22 cellular contexts compared by ENCODE assay signal in genomic region chr5:103523319-103523718, GRCh38. TPM values are rescaled to one million over a fixed set of nuclear protein-coding genes. Genes with fewer than 3 reads are reported as not detected.
DNase-seq lines count a peak whose midpoint lies in the region; ATAC-seq, FAIRE-seq and TF ChIP-seq lines count a peak whose summit lies in the region.
"Had no signal": no experiment of that assay in that cellular context is flagged by ENCODE, and none has a peak within 500 bp of the region (broad histone marks: within the 10 kb centered on the region; RNA-seq: fewer than 3 reads in every experiment).

No MANE protein-coding gene starts in this region.

- intact Hi-C loops in Caco-2 (cut with micrococcal nuclease; ENCODE audit: unreplicated experiment) = loop anchor here (1.0 kb wide), 1 partner anchor 12 kb away; no protein-coding TSS in a partner anchor

- no peak for ATAC-seq in SK-N-SH treated with all-trans-retinoic acid at 6 μM for 48 hours
- ATAC-seq: gastrocnemius medialis had no signal

- H3K4me1 Mint-ChIP-seq in Caco-2 (ENCODE audit: low read depth, unreplicated experiment) (peaks cover 8% of the 10 kb centered on the region), chondrocyte (ENCODE audit: low read depth) (peaks cover 50% of the 10 kb centered on the region)

- TF ChIP-seq CTCF in Caco-2 (IDR thresholded peaks at IDR 0.05; ENCODE audit: insufficient read depth in 1 of 2, low read depth in 1 of 2, low read length in 1 of 2, severe bottlenecking in 1 of 2, unreplicated experiment in 1 of 2) (no peak), chondrocyte (IDR thresholded peaks at IDR 0.05) (no peak)

- H3K9me3 ChIP-seq in Caco-2 = no peaks in the 10 kb centered on the region
- H3K9me3 ChIP-seq: gastrocnemius medialis, MG63, neutrophil, right atrium auricular region, tibial artery had no signal

- no peak overlapping the region for H3K4me3 ChIP-seq in Caco-2 (ENCODE audit: low read depth, low read length)
- H3K4me3 ChIP-seq: gastrocnemius medialis, MG63, right atrium auricular region, tibial artery had no signal

- H3K27me3 Mint-ChIP-seq in Caco-2 (ENCODE audit: insufficient read depth, unreplicated experiment) = no peaks in the 10 kb centered on the region
- H3K27me3 Mint-ChIP-seq in chondrocyte (ENCODE audit: low read depth) = no peaks in the 10 kb centered on the region

- POLR2A ChIA-PET in Caco-2 (lab: Charles Lee) = no interaction called here

- no peaks in the 10 kb centered on the region for H3K36me3 Mint-ChIP-seq in Caco-2 (ENCODE audit: insufficient read depth, unreplicated experiment)
- no peaks in the 10 kb centered on the region for H3K36me3 Mint-ChIP-seq in chondrocyte (ENCODE audit: low read depth)
- H3K36me3 Mint-ChIP-seq: CD4-positive, CD25-positive, alpha-beta regulatory T cell had no signal

- H3K36me3 ChIP-seq in Caco-2 (ENCODE audit: control insufficient read depth, insufficient read depth, low read length) = no peaks in the 10 kb centered on the region
- H3K36me3 ChIP-seq: gastrocnemius medialis, MG63, neutrophil, right atrium auricular region, tibial artery had no signal

- H3K9me3 Mint-ChIP-seq in Caco-2 (ENCODE audit: unreplicated experiment) = no peaks in the 10 kb centered on the region
- H3K9me3 Mint-ChIP-seq in chondrocyte (ENCODE audit: low read depth) = no peaks in the 10 kb centered on the region
- H3K9me3 Mint-ChIP-seq: activated T-cell treated with anti-CD3 and anti-CD28 coated beads, Interleukin-2, amount 50 U/mL, for 24 hours had no signal

- DNase-seq in Caco-2 = peak; percentile 42 to 58
- DNase-seq in LoVo (ENCODE audit: low spot score) = peak; percentile 77
- no peak for DNase-seq in chondrocyte (ENCODE audit: low spot score)
- DNase-seq in mucosa of gallbladder (ENCODE audit: low spot score) = peak; percentile 57
- DNase-seq in MV-4-11 (lab: John Stamatoyannopoulos, UW) = no peak
- no peak for DNase-seq in NCI-H146 (lab: John Stamatoyannopoulos, UW)
- DNase-seq in HTR-8/SVneo (ENCODE audit: insufficient read length, low spot score) = no peak
- DNase-seq: activated CD4-positive, alpha-beta T cell treated with anti-CD3 and anti-CD28 coated beads, Interleukin-2, amount 50 U/mL, for 4 hours; activated naive CD4-positive, alpha-beta T cell treated with anti-CD3 and anti-CD28 coated beads, Interleukin-2, amount 50 U/mL, for 16 hours; activated T-cell treated with anti-CD3 and anti-CD28 coated beads, Interleukin-2, amount 50 U/mL, for 24 hours; cortex of kidney; gastrocnemius medialis; MG63; NCI-H1694; NCI-H345; SHP77; stimulated activated naive CD4-positive, alpha-beta T cell treated with Interleukin-2 at 50 U/mL for 16 hours; tibial artery had no signal

- CTCF ChIA-PET in Caco-2 (lab: Charles Lee) = no interaction called here

- H3K27ac Mint-ChIP-seq in Caco-2 (ENCODE audit: unreplicated experiment) (peak overlapping the region; percentile 87), chondrocyte (ENCODE audit: unreplicated experiment) (peak overlapping the region; percentile 82)
- H3K27ac Mint-ChIP-seq: activated T-cell treated with anti-CD3 and anti-CD28 coated beads, Interleukin-2, amount 50 U/mL, for 24 hours; CD4-positive, CD25-positive, alpha-beta regulatory T cell had no signal

- peak overlapping the region; percentile 42 for H3K4me3 Mint-ChIP-seq in Caco-2 (ENCODE audit: unreplicated experiment)
- H3K4me3 Mint-ChIP-seq in chondrocyte (ENCODE audit: unreplicated experiment) = no peak overlapping the region
- H3K4me3 Mint-ChIP-seq: activated T-cell treated with anti-CD3 and anti-CD28 coated beads, Interleukin-2, amount 50 U/mL, for 24 hours; CD4-positive, CD25-positive, alpha-beta regulatory T cell had no signal

- H3K4me1 ChIP-seq in Caco-2 = peaks cover 13% of the 10 kb centered on the region
- H3K4me1 ChIP-seq: gastrocnemius medialis, right atrium auricular region, tibial artery had no signal

- no peaks in the 10 kb centered on the region for H3K27me3 ChIP-seq in Caco-2 (replicated peaks; ENCODE audit: control insufficient read depth, insufficient read depth, low read length)
- H3K27me3 ChIP-seq: gastrocnemius medialis, MG63, neutrophil, right atrium auricular region, tibial artery had no signal

- FAIRE-seq in HTR-8/SVneo (lab: Jason Lieb, UNC) = no peak

- BruUV-seq in Caco-2 (replicated peaks; lab: Mats Ljungman, UMichigan) = no TSS peak

TF ChIP-seq in SK-N-SH treated with all-trans-retinoic acid at 6 μM for 48 hours, 23 proteins besides CTCF, POLR2A, EP300 and RAD21 (continues in another document):
- TF ChIP-seq ZNF70 (CRISPR knock-in tag; IDR thresholded peaks at IDR 0.05) = no peak
- TF ChIP-seq SNAI2 (CRISPR knock-in tag; IDR thresholded peaks at IDR 0.05) = no peak
- no peak for TF ChIP-seq PATZ1 (CRISPR knock-in tag; IDR thresholded peaks at IDR 0.05; ENCODE audit: borderline replicate concordance)
- no peak for TF ChIP-seq BACH2 (CRISPR knock-in tag; IDR thresholded peaks at IDR 0.05; ENCODE audit: borderline replicate concordance)
- no peak for TF ChIP-seq ZC3H10 (CRISPR knock-in tag; IDR thresholded peaks at IDR 0.05)
- TF ChIP-seq RARB (CRISPR knock-in tag; IDR thresholded peaks at IDR 0.05) = no peak
- TF ChIP-seq ISL1 (CRISPR knock-in tag; IDR thresholded peaks at IDR 0.05) = no peak
- no peak for TF ChIP-seq ZNF565 (CRISPR knock-in tag; conservative IDR thresholded peaks at IDR 0.05; ENCODE audit: low read depth)
- TF ChIP-seq ARNTL (CRISPR knock-in tag; IDR thresholded peaks at IDR 0.05; ENCODE audit: borderline replicate concordance, low read depth) = no peak
- no peak for TF ChIP-seq GLIS3 (CRISPR knock-in tag; IDR thresholded peaks at IDR 0.05)
- TF ChIP-seq PPARA (CRISPR knock-in tag; IDR thresholded peaks at IDR 0.05; ENCODE audit: borderline replicate concordance) = no peak
- no peak for TF ChIP-seq CSDC2 (CRISPR knock-in tag; IDR thresholded peaks at IDR 0.05)
- TF ChIP-seq OSR1 (CRISPR knock-in tag; IDR thresholded peaks at IDR 0.05) = no peak
- TF ChIP-seq CSRNP3 (CRISPR knock-in tag; IDR thresholded peaks at IDR 0.05) = no peak
- TF ChIP-seq TOX (CRISPR knock-in tag; IDR thresholded peaks at IDR 0.05; ENCODE audit: borderline replicate concordance) = no peak
- TF ChIP-seq TSHZ2 (CRISPR knock-in tag; IDR thresholded peaks at IDR 0.05) = no peak
- no peak for TF ChIP-seq TCF4 (CRISPR knock-in tag; IDR thresholded peaks at IDR 0.05; ENCODE audit: borderline replicate concordance)
- TF ChIP-seq ZFP3 (CRISPR knock-in tag; IDR thresholded peaks at IDR 0.05) = no peak
- TF ChIP-seq ZNF8 (CRISPR knock-in tag; IDR thresholded peaks at IDR 0.05) = no peak

RNA-seq across cellular contexts. Expression of gene NUDT12, which starts 39.3 kb away (rescaled TPM):
- total RNA-seq in Caco-2 (2022) (12.3 and 12.9 TPM in 2 replicates), chondrocyte (5.0 to 7.6 TPM (median 7.4 TPM) in 3 replicates), mucosa of gallbladder (25.1 TPM)
- total RNA-seq: CD4-positive, CD25-positive, alpha-beta regulatory T cell had no signal

Comparison
In these comparisons a context has a peak if more than half of its experiments do, and no peak if none do; other contexts are left out.
1. DNase-seq: peak in Caco-2 (2 of 2), LoVo (single experiment) and mucosa of gallbladder (single experiment); none in chondrocyte (single experiment), MV-4-11 (single experiment), NCI-H146 (single experiment) and HTR-8/SVneo (single experiment).